9 cellular contexts compared by ENCODE assay signal in genomic region chr2:191866675-191867506, GRCh38.
DNase-seq lines count a peak whose midpoint lies in the region; ATAC-seq and TF ChIP-seq lines count a peak whose summit lies in the region.
"Had no signal": no experiment of that assay in that cellular context is flagged by ENCODE, and none has a peak within 500 bp of the region (broad histone marks: within the 10 kb centered on the region; RNA-seq: fewer than 3 reads in every experiment).

No MANE protein-coding gene starts in this region.

- no peak for ATAC-seq in GM18520 (IDR thresholded peaks at IDR 0.05; ENCODE audit: unreplicated experiment)
- ATAC-seq: activated naive CD4-positive, alpha-beta T cell treated with anti-CD3 and anti-CD28 coated beads, Interleukin-2, amount 50 U/mL, for 72 hours had no signal

- H3K36me3 ChIP-seq in brain microvascular endothelial cell (replicated peaks) (no peaks in the 10 kb centered on the region), subcutaneous abdominal adipose tissue (ENCODE audit: control insufficient read depth in 5 of 5, insufficient read depth in 5 of 5, low read length in 5 of 5) (no peaks in the 10 kb centered on the region)

- no peaks in the 10 kb centered on the region for H3K9me3 ChIP-seq in subcutaneous abdominal adipose tissue (ENCODE audit: control insufficient read depth in 5 of 5, low read length in 5 of 5)

- no peak overlapping the region for H3K4me3 ChIP-seq in brain microvascular endothelial cell (ENCODE audit: low read depth, low read length)
- H3K4me3 ChIP-seq in subcutaneous abdominal adipose tissue (ENCODE audit: low read depth in 1 of 5, low read length in 5 of 5) = no peak overlapping the region

- DNase-seq in HS-27A (ENCODE audit: low read depth) (peak; percentile 86), brain microvascular endothelial cell (peak; percentile 80), hippocampal formation (lab: John Stamatoyannopoulos, UW) (no peak), cerebellar cortex (ENCODE audit: low spot score) (no peak)
- DNase-seq in stimulated activated naive CD4-positive, alpha-beta T cell treated with Interleukin-2 at 50 U/mL for 16 hours (lab: John Stamatoyannopoulos, UW) = no peak

- peak overlapping the region in 2 of 5 donors; percentile 14 to 26 for H3K9ac ChIP-seq in subcutaneous abdominal adipose tissue (ENCODE audit: low read length in 5 of 5)

- H3K27ac ChIP-seq in brain microvascular endothelial cell (peak overlapping the region; percentile 78), layer of hippocampus (ENCODE audit: low read depth, low read length) (peak overlapping the region; percentile 5), subcutaneous abdominal adipose tissue (ENCODE audit: low read depth, low read length) (peak overlapping the region; percentile 70)

- no peaks in the 10 kb centered on the region for H3K27me3 ChIP-seq in brain microvascular endothelial cell (replicated peaks)
- no peaks in the 10 kb centered on the region for H3K27me3 ChIP-seq in layer of hippocampus (ENCODE audit: control insufficient read depth, insufficient read depth, low read length)
- no peaks in the 10 kb centered on the region for H3K27me3 ChIP-seq in subcutaneous abdominal adipose tissue (ENCODE audit: control insufficient read depth in 5 of 5, insufficient read depth in 4 of 5, low read length in 5 of 5)

- in situ Hi-C loops in brain microvascular endothelial cell (cut with HindIII; ENCODE audit: low pct_ligation_motif_present, low sequenced_read_pairs) = no loop called here

- TF ChIP-seq CTCF in brain microvascular endothelial cell (IDR thresholded peaks at IDR 0.05; ENCODE audit: low read depth, low read length, missing control alignments) = no peak

- peaks cover 17 to 39% (median 23%) of the 10 kb centered on the region in 5 donors for H3K4me1 ChIP-seq in subcutaneous abdominal adipose tissue (ENCODE audit: control insufficient read depth in 5 of 5, insufficient read depth in 5 of 5, low read length in 5 of 5)

Comparison
In these comparisons a context has a peak if more than half of its experiments do, and no peak if none do; other contexts are left out.
1. DNase-seq: peak in HS-27A (single experiment) and brain microvascular endothelial cell (single experiment); none in hippocampal formation (0 of 2), cerebellar cortex (single experiment) and stimulated activated naive CD4-positive, alpha-beta T cell treated with Interleukin-2 at 50 U/mL for 16 hours (single experiment).
2. H3K27ac ChIP-seq: peak in every context shown above with its lines; median percentile 78 in brain microvascular endothelial cell; 70 in subcutaneous abdominal adipose tissue; 5 in layer of hippocampus.